Comparison of ENCODE assay signal across 8 cellular contexts in the genomic region with DNA sequence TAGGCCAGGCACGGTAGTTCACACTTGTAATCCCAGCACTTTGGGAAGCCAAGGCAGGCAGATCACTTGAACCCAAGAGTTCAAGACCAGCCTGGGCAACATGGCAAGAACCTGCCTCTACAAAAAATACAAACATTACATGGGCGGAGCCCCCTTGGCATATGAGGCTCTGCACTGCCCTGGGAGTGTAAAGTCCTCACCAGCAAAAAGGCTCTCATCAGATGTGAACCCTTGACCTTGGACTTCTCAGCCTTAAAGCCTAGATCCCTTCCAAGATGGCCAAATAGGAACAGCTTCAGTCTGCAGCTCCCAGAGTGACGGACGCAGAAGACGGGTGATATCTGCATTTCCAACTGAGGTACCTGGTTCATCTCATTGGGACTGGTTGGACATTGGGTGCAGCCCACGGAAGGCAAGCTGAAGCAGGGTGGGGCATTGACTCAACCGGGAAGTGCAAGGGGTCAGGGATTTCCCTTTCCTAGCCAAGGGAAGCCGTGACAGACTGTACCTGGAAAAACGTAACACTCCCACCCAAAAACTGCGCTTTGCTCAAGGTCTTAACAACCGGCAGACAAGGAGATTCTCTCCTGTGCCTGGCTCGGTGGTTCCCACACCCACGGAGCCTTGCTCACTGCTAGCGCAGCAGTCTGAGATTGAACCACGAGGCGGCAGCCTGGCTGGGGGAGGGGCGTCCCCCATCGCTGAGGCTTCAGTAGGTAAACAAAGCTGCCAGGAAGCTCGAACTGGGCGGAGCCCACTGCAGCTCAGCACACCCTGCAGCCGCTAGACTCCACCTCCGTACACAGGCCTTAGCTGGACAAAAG. TPM values are rescaled to one million over a fixed set of nuclear protein-coding genes. Genes with fewer than 3 reads are reported as not detected.
A peak's percentile ranks its signal among the peaks of the same experiment; 100 is the strongest.
DNase-seq lines count a peak whose midpoint lies in the region; TF ChIP-seq lines count a peak whose summit lies in the region.
"Not testable (repeated sequence)": the region's sequence is repeated elsewhere in the genome, so short reads cannot be mapped to it uniquely, and the experiment has no call there.

No MANE protein-coding gene starts in this region.

- H3K9me3 ChIP-seq in spleen = not testable (repeated sequence)

- intact Hi-C loops in spleen (cut with DNase I; ENCODE audit: low total_unique reads) = not testable (repeated sequence)

- not testable (repeated sequence) for H3K4me1 ChIP-seq in spleen

- WGBS in spleen, 5 donors = 83 to 93% (median 90%) methylated on average over 18 to 22 of the region's 22 CpGs

- H3K27ac ChIP-seq in spleen = not testable (repeated sequence)

- not testable (repeated sequence) for TF ChIP-seq POLR2A in spleen (IDR thresholded peaks at IDR 0.05)

- not testable (repeated sequence) for TF ChIP-seq CTCF in fibroblast of villous mesenchyme (IDR thresholded peaks at IDR 0.05; ENCODE audit: insufficient read depth, low read depth, low read length); spleen (IDR thresholded peaks at IDR 0.05 in 8 of 11, conservative IDR thresholded peaks at IDR 0.05 in 3 of 11)

- not testable (repeated sequence) for H3K4me3 ChIP-seq in fibroblast of villous mesenchyme (ENCODE audit: low read depth, low read length); spleen

- DNase-seq in COLO668 (lab: John Stamatoyannopoulos, UW; ENCODE audit: unreplicated experiment) (peak; percentile 47), LoVo (ENCODE audit: low spot score) (peak; percentile 44), T-helper 1 cell (peak in 4 of 5 donors; percentile 10 to 58 (median 26)), activated T-helper 1 cell treated with Interleukin-2 at 50 U/mL for 16 hours (ENCODE audit: low read depth) (peak; percentile 30), fibroblast of villous mesenchyme (ENCODE audit: low read depth) (peak; percentile 32), spleen (peak; percentile 75)
- DNase-seq in activated CD4-positive, alpha-beta T cell treated with anti-CD3 and anti-CD28 coated beads, Interleukin-2, amount 50 U/mL, for 24 hours (ENCODE audit: low read depth in 1 of 2, low spot score in 1 of 2) = peak; percentile 6 to 9
- DNase-seq in stimulated activated CD4-positive, alpha-beta T cell treated with anti-CD3 and anti-CD28 coated beads, TNF-alpha, amount 100 ng/mL, for 4 hours (ENCODE audit: low read depth in 3 of 3) = peak in 2 of 3 experiments; percentile 8 to 20

- H3K36me3 ChIP-seq in spleen = peaks cover 0 to 17% (median 5%) of the 10 kb centered on the region in 6 donors

- not testable (repeated sequence) for H3K27me3 ChIP-seq in spleen (replicated peaks in 1 of 7)

RNA-seq across cellular contexts. Expression of a gene that starts 49.4 kb away (rescaled TPM):
- total RNA-seq in fibroblast of villous mesenchyme (92.1 and 107 TPM in 2 replicates), spleen (100 to 1,000 TPM in 3 of 7 donors, 10 to 100 TPM in 4; 82.7 to 140 (median 97.9) TPM)
- polyA plus RNA-seq in spleen = 10 to 100 TPM in 1 of 3 donors, 1 to 10 TPM in 2; 6.4 to 17.7 (median 8.6) TPM

Comparison
In these comparisons a context has a peak if more than half of its experiments do, and no peak if none do; other contexts are left out.
1. DNase-seq: peak in every context shown above with its lines; median percentile 75 in spleen; 47 in COLO668; 44 in LoVo; 32 in fibroblast of villous mesenchyme; 30 in activated T-helper 1 cell treated with Interleukin-2 at 50 U/mL for 16 hours; 26 in T-helper 1 cell; 14 in stimulated activated CD4-positive, alpha-beta T cell treated with anti-CD3 and anti-CD28 coated beads, TNF-alpha, amount 100 ng/mL, for 4 hours; 8 in activated CD4-positive, alpha-beta T cell treated with anti-CD3 and anti-CD28 coated beads, Interleukin-2, amount 50 U/mL, for 24 hours.